In genomic region chr1:218462591-218462990, GRCh38 we compare ENCODE assay signal across 14 cellular contexts.
A peak's percentile ranks its signal among the peaks of the same experiment; 100 is the strongest.
DNase-seq lines count a peak whose midpoint lies in the region; ATAC-seq, FAIRE-seq and TF ChIP-seq lines count a peak whose summit lies in the region.
"Had no signal": no experiment of that assay in that cellular context is flagged by ENCODE, and none has a peak within 500 bp of the region (broad histone marks: within the 10 kb centered on the region; RNA-seq: fewer than 3 reads in every experiment).

No MANE protein-coding gene starts in this region.

- DNase-seq in SK-N-SH = no peak
- no peak for DNase-seq in esophagus muscularis mucosa (ENCODE audit: extremely low spot score)
- DNase-seq in tibial nerve (ENCODE audit: low spot score in 2 of 2) = no peak
- no peak for DNase-seq in activated CD4-positive, CD25-positive, alpha-beta regulatory T cell treated with anti-CD3 and anti-CD28 coated beads, Interleukin-2, amount 50 U/mL, for 72 hours
- no peak for DNase-seq in SHP77 (lab: John Stamatoyannopoulos, UW)
- no peak for DNase-seq in D721Med (ENCODE audit: insufficient read length, low spot score)
- DNase-seq: activated effector memory CD4-positive, alpha-beta T cell treated with anti-CD3 and anti-CD28 coated beads, Interleukin-2, amount 50 U/mL, for 16 hours; CD4-positive, alpha-beta memory T cell; GF-D8; NCI-H187; stimulated activated naive CD4-positive, alpha-beta T cell treated with Interleukin-2 at 50 U/mL for 16 hours had no signal

- TF ChIP-seq POLR2A in esophagus muscularis mucosa (IDR thresholded peaks at IDR 0.05; ENCODE audit: low read depth) (no peak), tibial nerve (IDR thresholded peaks at IDR 0.05) (no peak)

- intact Hi-C loops in esophagus muscularis mucosa (cut with DNase I) = no loop called here

- no peak for ATAC-seq in SK-N-SH treated with all-trans-retinoic acid at 6 μM for 48 hours

- H3K9me3 ChIP-seq in SK-N-SH (no peaks in the 10 kb centered on the region), esophagus muscularis mucosa (no peaks in the 10 kb centered on the region), neuron (ENCODE audit: low read length) (no peaks in the 10 kb centered on the region), tibial nerve (no peaks in the 10 kb centered on the region)

- H3K4me1 ChIP-seq in SK-N-SH (ENCODE audit: control insufficient read depth in 1 of 2, insufficient read depth in 2 of 2, low read depth in 1 of 2, low read length in 1 of 2) (peaks cover 31 to 44% of the 10 kb centered on the region in 2 experiments), esophagus muscularis mucosa (peaks cover 43 to 58% (median 53%) of the 10 kb centered on the region in 4 donors), neuron (ENCODE audit: insufficient read depth, low read length) (peaks cover 42% of the 10 kb centered on the region), tibial nerve (peaks cover 0 to 55% (median 6%) of the 10 kb centered on the region in 4 donors)

- no peaks in the 10 kb centered on the region for H3K9me2 ChIP-seq in SK-N-SH

- H2AFZ ChIP-seq in SK-N-SH (ENCODE audit: low read depth) (peak overlapping the region; percentile 87), neuron (ENCODE audit: low read depth, low read length) (peak overlapping the region; percentile 6)

- 0 out of 2 replicates have a peak overlapping the region, but pooled peaks have one; percentile 60 for H3K9ac ChIP-seq in SK-N-SH

- no peak for TF ChIP-seq RAD21 in SK-N-SH (IDR thresholded peaks at IDR 0.05; ENCODE audit: low read length)

- H3K4me2 ChIP-seq in SK-N-SH = peak overlapping the region; percentile 65; the same call in 1 of the 2 replicates

- TF ChIP-seq CTCF in SK-N-SH (IDR thresholded peaks at IDR 0.05) (no peak), esophagus muscularis mucosa (IDR thresholded peaks at IDR 0.05) (no peak), tibial nerve (IDR thresholded peaks at IDR 0.05) (no peak), D721Med (IDR thresholded peaks at IDR 0.05; ENCODE audit: insufficient read depth, missing control alignments) (no peak)

- H3K36me3 ChIP-seq in SK-N-SH (replicated peaks in 1 of 2; ENCODE audit: control insufficient read depth in 1 of 2, insufficient read depth in 2 of 2, low read length in 1 of 2) (no peaks in the 10 kb centered on the region), esophagus muscularis mucosa (no peaks in the 10 kb centered on the region), neuron (ENCODE audit: insufficient read depth, low read length) (no peaks in the 10 kb centered on the region), tibial nerve (no peaks in the 10 kb centered on the region)

- no peak overlapping the region for H3K4me3 ChIP-seq in SK-N-SH (ENCODE audit: low read depth in 2 of 2, low read length in 1 of 2)
- peak overlapping the region in 1 of 4 donors; percentile 24 for H3K4me3 ChIP-seq in esophagus muscularis mucosa
- H3K4me3 ChIP-seq in neuron (ENCODE audit: low read length) = no peak overlapping the region
- no peak overlapping the region for H3K4me3 ChIP-seq in tibial nerve

- peaks cover 23% of the 10 kb centered on the region for H3F3A ChIP-seq in SK-N-SH (replicated peaks; ENCODE audit: insufficient read depth)

- H3K79me2 ChIP-seq in SK-N-SH (ENCODE audit: insufficient read depth) = no peaks in the 10 kb centered on the region

- FAIRE-seq in D721Med (lab: Jason Lieb, UNC) = no peak

- POLR2A ChIA-PET in SK-N-SH (lab: Yijun Ruan, JAX) = no interaction called here

- H3K27ac ChIP-seq in SK-N-SH (ENCODE audit: low read depth in 2 of 2, low read length in 1 of 2) (peak overlapping the region; percentile 74 to 93; a peak in 3 of 4 replicates), esophagus muscularis mucosa (replicated peaks in 1 of 4) (peak overlapping the region; percentile 61 to 79 (median 74)), tibial nerve (peak overlapping the region in 3 of 4 donors; percentile 29 to 84 (median 80))
- H3K27ac ChIP-seq: 22Rv1 had no signal

- H3K27me3 ChIP-seq in SK-N-SH (ENCODE audit: insufficient read depth) (no peaks in the 10 kb centered on the region), esophagus muscularis mucosa (no peaks in the 10 kb centered on the region), neuron (ENCODE audit: insufficient read depth, low read length) (no peaks in the 10 kb centered on the region), tibial nerve (no peaks in the 10 kb centered on the region)

- TF ChIP-seq EP300 in SK-N-SH (IDR thresholded peaks at IDR 0.05; ENCODE audit: borderline replicate concordance in 1 of 2, low read depth in 1 of 2, low read length in 1 of 2) (no peak), esophagus muscularis mucosa (IDR thresholded peaks at IDR 0.05) (no peak), tibial nerve (IDR thresholded peaks at IDR 0.05) (no peak)

- CTCF ChIA-PET in SK-N-SH (lab: Yijun Ruan, JAX) = no interaction called here

- no peaks in the 10 kb centered on the region for H4K20me1 ChIP-seq in SK-N-SH (ENCODE audit: insufficient read depth)

- WGBS in SK-N-SH (ENCODE audit: low lambda C conversion rate) = 66% methylated on average over 2 of the region's 2 CpGs
- 40% methylated on average over 2 of the region's 2 CpGs for WGBS in esophagus muscularis mucosa
- WGBS in tibial nerve, 2 donors = 52 to 58% methylated on average over 2 of the region's 2 CpGs

TF ChIP-seq in SK-N-SH, 30 proteins besides CTCF, POLR2A, EP300 and RAD21 (continues in another document):
- TF ChIP-seq TCF12 (IDR thresholded peaks at IDR 0.05) (no peak), RFX5 (IDR thresholded peaks at IDR 0.05; ENCODE audit: low read length) (no peak), CHD2 (IDR thresholded peaks at IDR 0.05; ENCODE audit: low read length, partially characterized antibody) (no peak), TEAD4 (IDR thresholded peaks at IDR 0.05; ENCODE audit: borderline replicate concordance, insufficient read depth) (no peak), NRF1 (IDR thresholded peaks at IDR 0.05; ENCODE audit: low read depth, low read length) (no peak), RXRA (IDR thresholded peaks at IDR 0.05; ENCODE audit: borderline replicate concordance, low read depth) (no peak), FOXJ3 (CRISPR knock-in tag; IDR thresholded peaks at IDR 0.05) (no peak), SMC3 (IDR thresholded peaks at IDR 0.05; ENCODE audit: low read depth, low read length) (no peak), USF2 (IDR thresholded peaks at IDR 0.05; ENCODE audit: borderline replicate concordance, low read depth, low read length) (no peak)

TF ChIP-seq in SK-N-SH treated with all-trans-retinoic acid at 6 μM for 48 hours, 23 proteins besides CTCF, POLR2A, EP300 and RAD21:
- TF ChIP-seq ZFP30 (CRISPR knock-in tag; IDR thresholded peaks at IDR 0.05) (no peak), CSDC2 (CRISPR knock-in tag; IDR thresholded peaks at IDR 0.05) (no peak), ZNF565 (CRISPR knock-in tag; conservative IDR thresholded peaks at IDR 0.05; ENCODE audit: low read depth) (no peak)
